Comparison of ENCODE assay signal across 31 cellular contexts in genomic region chr10:117878626-117879025, GRCh38.
"Had no signal": no experiment of that assay in that cellular context is flagged by ENCODE, and none has a peak within 500 bp of the region (broad histone marks: within the 10 kb centered on the region; RNA-seq: fewer than 3 reads in every experiment).

No MANE protein-coding gene starts in this region.

- H3K9me3 ChIP-seq: adrenal gland, body of pancreas, breast epithelium had no signal

- H3K27ac ChIP-seq: adrenal gland, body of pancreas, brain microvascular endothelial cell, breast epithelium, VCaP had no signal

- DNase-seq: activated B cell treated with CpG ODN at 0.5 μM for 24 hours; activated CD4-positive, alpha-beta memory T cell treated with anti-CD3 and anti-CD28 coated beads for 36 hours; activated CD4-positive, alpha-beta T cell treated with anti-CD3 and anti-CD28 coated beads for 4 hours; activated CD4-positive, alpha-beta T cell treated with anti-CD3 and anti-CD28 coated beads, Interleukin-2, amount 10 ng/mL, durations not matched to agents 24 days and 14 days; activated CD4-positive, alpha-beta T cell treated with anti-CD3 and anti-CD28 coated beads, Interleukin-2, amount 50 U/mL, for 1 hour; activated CD4-positive, alpha-beta T cell treated with anti-CD3 and anti-CD28 coated beads, Interleukin-2, amount 50 U/mL, for 4 hours; activated CD4-positive, CD25-positive, alpha-beta regulatory T cell treated with anti-CD3 and anti-CD28 coated beads, Interleukin-2, amount 50 U/mL, for 72 hours; activated CD8-positive, alpha-beta memory T cell treated with anti-CD3 and anti-CD28 coated beads, Interleukin-2, amount 50 U/mL, for 4 hours; activated CD8-positive, alpha-beta T cell treated with anti-CD3 and anti-CD28 coated beads for 36 hours; activated effector memory CD4-positive, alpha-beta T cell treated with anti-CD3 and anti-CD28 coated beads, Interleukin-2, amount 50 U/mL, for 16 hours; activated gamma-delta T cell treated with Interleukin-2 at 50 U/mL for 16 hours; activated naive CD4-positive, alpha-beta T cell; activated naive CD4-positive, alpha-beta T cell treated with anti-CD3 and anti-CD28 coated beads for 36 hours; activated naive CD4-positive, alpha-beta T cell treated with anti-CD3 and anti-CD28 coated beads, Interleukin-2, amount 50 U/mL, for 16 hours; activated naive CD8-positive, alpha-beta T cell treated with anti-CD3 and anti-CD28 coated beads for 36 hours; activated T-cell treated with anti-CD3 and anti-CD28 coated beads for 4 hours; activated T-cell treated with anti-CD3 and anti-CD28 coated beads, Interleukin-2, amount 50 U/mL, for 1 hour; activated T-cell treated with anti-CD3 and anti-CD28 coated beads, Interleukin-2, amount 50 U/mL, for 4 hours; activated T-cell treated with anti-CD3 and anti-CD28 coated beads, Interleukin-2, amount 50 U/mL, for 72 hours; adrenal gland; amniotic stem cell; aorta; body of pancreas; brain microvascular endothelial cell; central memory CD4-positive, alpha-beta T cell; T-helper 2 cell; T-helper 9 cell had no signal

- H3K4me1 ChIP-seq: adrenal gland, body of pancreas, breast epithelium had no signal

- ATAC-seq: activated CD8-positive, alpha-beta T cell treated with anti-CD3 and anti-CD28 coated beads for 36 hours; activated naive CD4-positive, alpha-beta T cell treated with anti-CD3 and anti-CD28 coated beads, Interleukin-2, amount 50 U/mL, for 72 hours; activated T-cell treated with anti-CD3 and anti-CD28 coated beads, Interleukin-2, amount 50 U/mL, for 4 hours; activated T-cell treated with anti-CD3 and anti-CD28 coated beads, Interleukin-2, amount 50 U/mL, for 72 hours; activated T-helper 17 cell treated with anti-CD3 and anti-CD28 coated beads, Interleukin-2, amount 50 U/mL, for 72 hours; body of pancreas had no signal

- H3K36me3 ChIP-seq: adrenal gland, brain microvascular endothelial cell, breast epithelium had no signal

- H3K4me3 ChIP-seq: adrenal gland, body of pancreas, breast epithelium had no signal
